17 cellular contexts compared by ENCODE assay signal in genomic region chr3:115113367-115113766, GRCh38. TPM values are rescaled to one million over a fixed set of nuclear protein-coding genes. Genes with fewer than 3 reads are reported as not detected.
DNase-seq lines count a peak whose midpoint lies in the region; ATAC-seq and TF ChIP-seq lines count a peak whose summit lies in the region.
"Had no signal": no experiment of that assay in that cellular context is flagged by ENCODE, and none has a peak within 500 bp of the region (broad histone marks: within the 10 kb centered on the region; RNA-seq: fewer than 3 reads in every experiment).

No MANE protein-coding gene starts in this region.

- dilution Hi-C loops in IMR-90 (cut with HindIII; ENCODE audit: low sequenced_read_pairs, unreplicated experiment): no loop called here

- no peaks in the 10 kb centered on the region for H3K9me1 ChIP-seq in IMR-90 (ENCODE audit: insufficient read depth, low read length)

- no peak overlapping the region for H3K4ac ChIP-seq in IMR-90 (ENCODE audit: low read depth, low read length)

- no peak overlapping the region for H2BK20ac ChIP-seq in IMR-90 (ENCODE audit: low read depth, low read length)

- in situ Hi-C loops in IMR-90 (cut with MboI; ENCODE audit: low sequenced_read_pairs): no loop called here

- DNase-seq in AG04450 (ENCODE audit: low read depth, low spot score): peak; percentile 6
- peak; percentile 46 for DNase-seq in IMR-90
- DNase-seq in epithelial cell of esophagus (ENCODE audit: low read depth): peak; percentile 9
- DNase-seq in lower lobe of right lung: peak; percentile 37
- no peak for DNase-seq in NCI-H146 treated with DMSO at 0.1 percent for 48 hours (lab: John Stamatoyannopoulos, UW; ENCODE audit: unreplicated experiment)
- no peak for DNase-seq in inferior parietal cortex (ENCODE audit: extremely low spot score)
- DNase-seq in vagina (ENCODE audit: extremely low spot score in 2 of 2): no peak
- DNase-seq in activated CD8-positive, alpha-beta memory T cell treated with anti-CD3 and anti-CD28 coated beads, Interleukin-2, amount 50 U/mL, for 4 hours: no peak
- DNase-seq: activated gamma-delta T cell; COR-L47; KG1; left cardiac atrium; NCI-H1436 treated with DMSO at 0.1 percent for 48 hours; spleen; stimulated activated naive CD8-positive, alpha-beta T cell treated with anti-CD3 and anti-CD28 coated beads, Interleukin-15, amount 100 ng/mL, for 72 hours had no signal

- no peaks in the 10 kb centered on the region for H3K36me3 ChIP-seq in IMR-90 (ENCODE audit: control insufficient read depth, insufficient read depth, low read length)
- H3K36me3 ChIP-seq in lower lobe of right lung: no peaks in the 10 kb centered on the region
- no peaks in the 10 kb centered on the region for H3K36me3 ChIP-seq in vagina

- no peak overlapping the region for H4K91ac ChIP-seq in IMR-90 (ENCODE audit: insufficient read depth, low read depth, low read length)

- no peak overlapping the region for H3K4me2 ChIP-seq in IMR-90 (ENCODE audit: low read depth, low read length)
- H3K4me2 ChIP-seq: GM23338 had no signal

- no peak overlapping the region for H3K23ac ChIP-seq in IMR-90 (ENCODE audit: low read depth, low read length)

- no peak overlapping the region for H3K56ac ChIP-seq in IMR-90 (ENCODE audit: extremely low read depth, insufficient read depth, low read length)

- POLR2A ChIA-PET in AG04450 (lab: Yijun Ruan, JAX): interaction anchor here (0.5 kb wide), 1 partner anchor 663 kb away, joined by 7 read pairs; no protein-coding TSS in a partner anchor
- POLR2A ChIA-PET in IMR-90 (lab: Charles Lee; ENCODE audit: unreplicated experiment): no interaction called here

- H2AK9ac ChIP-seq in IMR-90 (replicated peaks; ENCODE audit: low read depth, low read length, poor library complexity): no peak overlapping the region

- H3K9me3 ChIP-seq in AG04450 (ENCODE audit: control insufficient read depth, insufficient read depth, low read length) (no peaks in the 10 kb centered on the region), IMR-90 (ENCODE audit: control insufficient read depth, insufficient read depth, low read length) (no peaks in the 10 kb centered on the region), lower lobe of right lung (no peaks in the 10 kb centered on the region), vagina (no peaks in the 10 kb centered on the region)
- H3K9me3 ChIP-seq: spleen had no signal

- H3K14ac ChIP-seq in IMR-90 (replicated peaks; ENCODE audit: low read depth, low read length): no peak overlapping the region

- H3K4me1 ChIP-seq in IMR-90 (ENCODE audit: control insufficient read depth, insufficient read depth, low read length) (peaks cover 2% of the 10 kb centered on the region; the same call in 1 of the 2 replicates), lower lobe of right lung (peaks cover 11% of the 10 kb centered on the region), vagina (no peaks in the 10 kb centered on the region)

- no peak for TF ChIP-seq POLR2A in IMR-90 (IDR thresholded peaks at IDR 0.05; ENCODE audit: low read depth, low read length)
- no peak for TF ChIP-seq POLR2A in vagina (IDR thresholded peaks at IDR 0.05)

- BruUV-seq in IMR-90 (replicated peaks; lab: Mats Ljungman, UMichigan): no TSS peak

- H2BK120ac ChIP-seq in IMR-90 (ENCODE audit: low read depth, low read length): no peak overlapping the region

- no CpG with 5 or more reads among the region's 1 CpG for WGBS in IMR-90 (ENCODE audit: extremely low coverage in 2 of 2, insufficient read length in 1 of 2), 2 experiments

- no peak overlapping the region for H2AFZ ChIP-seq in IMR-90 (replicated peaks; ENCODE audit: low read length, poor library complexity)
- H2AFZ ChIP-seq: GM23338 had no signal

- H2BK5ac ChIP-seq in IMR-90 (ENCODE audit: low read depth, low read length, poor library complexity, severe bottlenecking): no peak overlapping the region

- no peak for TF ChIP-seq RAD21 in IMR-90 (IDR thresholded peaks at IDR 0.05; ENCODE audit: low read length)

- no peaks in the 10 kb centered on the region for H3K79me1 ChIP-seq in IMR-90 (ENCODE audit: low read depth in 1 of 2, low read length in 2 of 2)

- H3K27me3 ChIP-seq in AG04450 (ENCODE audit: control insufficient read depth, insufficient read depth, low read length): no peaks in the 10 kb centered on the region
- no peaks in the 10 kb centered on the region for H3K27me3 ChIP-seq in IMR-90 (ENCODE audit: control insufficient read depth, insufficient read depth, low read length)
- no peaks in the 10 kb centered on the region for H3K27me3 ChIP-seq in lower lobe of right lung (ENCODE audit: low read depth)
- H3K27me3 ChIP-seq in vagina: no peaks in the 10 kb centered on the region
- H3K27me3 ChIP-seq: spleen had no signal

- CTCF ChIA-PET in AG04450 (lab: Charles Lee) (interaction anchor here (1.0 kb wide), 1 partner anchor 702 kb away, joined by 3 read pairs; no protein-coding TSS in a partner anchor), IMR-90 (lab: Yijun Ruan, JAX) (no interaction called here)

- intact Hi-C loops in IMR-90 (cut with micrococcal nuclease): no loop called here
- intact Hi-C loops in lower lobe of right lung (cut with DNase I): no loop called here
- intact Hi-C loops in vagina (cut with DNase I): no loop called here

- no peak overlapping the region for H4K8ac ChIP-seq in IMR-90 (ENCODE audit: low read depth in 2 of 2, low read length in 2 of 2)

- H3K18ac ChIP-seq in IMR-90 (ENCODE audit: low read depth, low read length): no peak overlapping the region

- ATAC-seq in IMR-90 (ENCODE audit: low read depth) (peak; percentile 53), lower lobe of right lung (peak in 1 of 2 donors; percentile 61)
- ATAC-seq: GM23338; stimulated activated naive CD8-positive, alpha-beta T cell treated with anti-CD3 and anti-CD28 coated beads, Interleukin-15, amount 100 ng/mL, for 72 hours had no signal

- no peak overlapping the region for H3K27ac ChIP-seq in AG04450 (ENCODE audit: low read depth, low read length)
- H3K27ac ChIP-seq in IMR-90 (ENCODE audit: insufficient read depth, low read length): no peak overlapping the region
- H3K27ac ChIP-seq in lower lobe of right lung: no peak overlapping the region
- no peak overlapping the region for H3K27ac ChIP-seq in vagina
- H3K27ac ChIP-seq: epithelial cell of prostate, spleen had no signal

- no peak for TF ChIP-seq CTCF in AG04450 (IDR thresholded peaks at IDR 0.05; ENCODE audit: low read depth, low read length)
- TF ChIP-seq CTCF in IMR-90 (conservative IDR thresholded peaks at IDR 0.05; ENCODE audit: low read depth, low read length): no peak
- no peak for TF ChIP-seq CTCF in epithelial cell of esophagus (IDR thresholded peaks at IDR 0.05; ENCODE audit: insufficient read depth, low read depth, low read length, missing control alignments)
- no peak for TF ChIP-seq CTCF in lower lobe of right lung (IDR thresholded peaks at IDR 0.05)
- no peak for TF ChIP-seq CTCF in vagina (IDR thresholded peaks at IDR 0.05)

- H3K4me3 ChIP-seq in AG04450 (ENCODE audit: low read depth, low read length) (no peak overlapping the region), IMR-90 (ENCODE audit: insufficient read depth, low read depth, low read length) (no peak overlapping the region), epithelial cell of esophagus (ENCODE audit: low read length) (no peak overlapping the region), lower lobe of right lung (no peak overlapping the region), vagina (no peak overlapping the region)
- H3K4me3 ChIP-seq: GM23338, spleen had no signal

- no peak overlapping the region for H2BK15ac ChIP-seq in IMR-90 (ENCODE audit: low read depth, low read length)

- H4K20me1 ChIP-seq in IMR-90 (ENCODE audit: insufficient read depth, low read length): no peaks in the 10 kb centered on the region

- no peak overlapping the region for H2AK5ac ChIP-seq in IMR-90 (ENCODE audit: low read depth, low read length)

- no peak overlapping the region for H3K9ac ChIP-seq in IMR-90 (ENCODE audit: low read depth, low read length)

- H4K5ac ChIP-seq in IMR-90 (ENCODE audit: low read depth, low read length): no peak overlapping the region

TF ChIP-seq in IMR-90, 13 proteins besides CTCF, POLR2A, EP300 and RAD21:
- TF ChIP-seq CEBPB (IDR thresholded peaks at IDR 0.05; ENCODE audit: low read depth, low read length): peak; percentile 82
- TF ChIP-seq, protein P1, sequence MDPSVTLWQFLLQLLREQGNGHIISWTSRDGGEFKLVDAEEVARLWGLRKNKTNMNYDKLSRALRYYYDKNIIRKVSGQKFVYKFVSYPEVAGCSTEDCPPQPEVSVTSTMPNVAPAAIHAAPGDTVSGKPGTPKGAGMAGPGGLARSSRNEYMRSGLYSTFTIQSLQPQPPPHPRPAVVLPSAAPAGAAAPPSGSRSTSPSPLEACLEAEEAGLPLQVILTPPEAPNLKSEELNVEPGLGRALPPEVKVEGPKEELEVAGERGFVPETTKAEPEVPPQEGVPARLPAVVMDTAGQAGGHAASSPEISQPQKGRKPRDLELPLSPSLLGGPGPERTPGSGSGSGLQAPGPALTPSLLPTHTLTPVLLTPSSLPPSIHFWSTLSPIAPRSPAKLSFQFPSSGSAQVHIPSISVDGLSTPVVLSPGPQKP (IDR thresholded peaks at IDR 0.05; ENCODE audit: borderline replicate concordance, low read depth, low read length): no peak

RNA-seq across cellular contexts. Expression of gene ZBTB20, which starts 33.7 kb away (rescaled TPM):
- polyA plus RNA-seq in AG04450 (2011; rRNA removed) (2.6 and 3.0 TPM in 2 replicates), IMR-90 (2012; rRNA removed) (0.75 and 0.87 TPM in 2 replicates)
- polyA minus RNA-seq in AG04450 (2011; rRNA and poly(A)+ RNA removed): 55.8 and 68.6 TPM in 2 replicates
- total RNA-seq in IMR-90 (2012; rRNA removed) (13.3 and 14.7 TPM in 2 replicates), lower lobe of right lung (66.4 TPM), vagina (64.8 TPM)
- polyA plus RNA-seq in IMR-90 (2012; cell fraction: cytosol; rRNA removed): 0.25 and 0.55 TPM in 2 replicates
- polyA plus RNA-seq in IMR-90 (2012; cell fraction: nucleus; rRNA removed; ENCODE audit: low replicate concordance): 2.3 and 2.6 TPM in 2 replicates

Comparison
In these comparisons a context has a peak if more than half of its experiments do, and no peak if none do; other contexts are left out.
1. DNase-seq: peak in AG04450 (single experiment), IMR-90 (single experiment), epithelial cell of esophagus (single experiment) and lower lobe of right lung (single experiment); none in NCI-H146 treated with DMSO at 0.1 percent for 48 hours (single experiment), inferior parietal cortex (single experiment), vagina (0 of 2) and activated CD8-positive, alpha-beta memory T cell treated with anti-CD3 and anti-CD28 coated beads, Interleukin-2, amount 50 U/mL, for 4 hours (single experiment).